ENCODE assay signal across 15 cellular contexts in genomic region chr3:53994986-53995385, GRCh38.
"Had no signal": no experiment of that assay in that cellular context is flagged by ENCODE, and none has a peak within 500 bp of the region (broad histone marks: within the 10 kb centered on the region; RNA-seq: fewer than 3 reads in every experiment).

No MANE protein-coding gene starts in this region.

- H3K9me3 ChIP-seq: adrenal gland, left lung, pancreas had no signal

- ATAC-seq: activated naive CD4-positive, alpha-beta T cell treated with anti-CD3 and anti-CD28 coated beads, Interleukin-2, amount 50 U/mL, for 72 hours; left lung; natural killer cell; pancreas had no signal

- H3K27ac ChIP-seq: adrenal gland, left lung, pancreas, VCaP had no signal

- H3K4me1 ChIP-seq: adrenal gland, left lung had no signal

- DNase-seq: activated CD4-positive, CD25-positive, alpha-beta regulatory T cell treated with anti-CD3 and anti-CD28 coated beads, Interleukin-2, amount 50 U/mL, for 72 hours; activated gamma-delta T cell; adrenal gland; foreskin fibroblast; kidney; left lung; mesenchymal stem cell; natural killer cell; pancreas; stimulated activated CD8-positive, alpha-beta memory T cell treated with anti-CD3 and anti-CD28 coated beads, Interleukin-4, amount 100 ng/mL, for 48 hours; stimulated activated naive CD4-positive, alpha-beta T cell; SW 1271; T-helper 2 cell had no signal

- H3K36me3 ChIP-seq: adrenal gland, left lung, pancreas had no signal

- H3K4me3 ChIP-seq: adrenal gland, left lung, pancreas had no signal

- H3K27me3 ChIP-seq: adrenal gland, left lung had no signal
